In the genomic region with DNA sequence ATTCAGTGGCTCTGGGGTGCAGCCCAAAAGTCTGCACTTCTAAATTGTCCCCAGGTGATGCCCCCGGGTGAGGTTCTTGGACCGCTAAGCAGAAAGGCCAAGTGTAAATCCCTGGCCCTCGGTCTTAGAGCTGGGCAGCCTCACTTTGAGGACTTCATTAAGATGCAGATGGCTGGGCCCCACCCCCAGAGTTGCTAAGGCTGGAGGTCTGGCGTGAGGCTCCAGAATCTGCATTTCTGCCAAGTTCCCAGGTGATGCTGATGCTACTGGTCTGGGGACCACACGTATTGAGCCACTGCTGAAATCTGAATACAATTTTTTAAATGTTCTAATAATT, we compare ENCODE assay signal across 8 cellular contexts. TPM values are rescaled to one million over a fixed set of nuclear protein-coding genes. Genes with fewer than 3 reads are reported as not detected.
DNase-seq lines count a peak whose midpoint lies in the region; ATAC-seq and TF ChIP-seq lines count a peak whose summit lies in the region.

No MANE protein-coding gene starts in this region.

- peaks cover 39% of the 10 kb centered on the region for H3K4me1 Mint-ChIP-seq in HFFc6 (ENCODE audit: low read depth)

- ATAC-seq in GM21529 (IDR thresholded peaks at IDR 0.05; ENCODE audit: unreplicated experiment) = no peak

- peak overlapping the region; percentile 81 for H3K27ac ChIP-seq in VCaP

- no peak overlapping the region for H3K27ac Mint-ChIP-seq in HFFc6

- no peaks in the 10 kb centered on the region for H3K9me3 Mint-ChIP-seq in HFFc6

- peaks cover 6% of the 10 kb centered on the region; the same call in 1 of the 2 replicates for H3K27me3 Mint-ChIP-seq in HFFc6 (ENCODE audit: insufficient read depth)

- H3K4me3 Mint-ChIP-seq in HFFc6 = peak overlapping the region; percentile 88

- TF ChIP-seq CTCF in HFFc6 (IDR thresholded peaks at IDR 0.05) (no peak), VCaP (conservative IDR thresholded peaks at IDR 0.05) (no peak), foreskin fibroblast (IDR thresholded peaks at IDR 0.05; ENCODE audit: low read depth, low read length) (no peak)

- H3K36me3 Mint-ChIP-seq in HFFc6 (ENCODE audit: low read depth) = peaks cover 2% of the 10 kb centered on the region; the same call in 1 of the 2 replicates

- H3K4me3 ChIP-seq in foreskin fibroblast (ENCODE audit: low read depth in 1 of 2, low read length in 2 of 2) (peak overlapping the region; percentile 61), skeletal muscle cell (ENCODE audit: low read depth, low read length) (peak overlapping the region; percentile 55)

- DNase-seq in HFFc6 = no peak
- no peak for DNase-seq in foreskin fibroblast
- no peak for DNase-seq in skeletal muscle cell (ENCODE audit: low read depth)
- no peak for DNase-seq in effector CD8-positive, alpha-beta T cell (lab: John Stamatoyannopoulos, UW)
- DNase-seq in T1000 (lab: John Stamatoyannopoulos, UW) = no peak
- DNase-seq in NCI-H510A treated with DMSO at 0.1 percent for 48 hours (lab: John Stamatoyannopoulos, UW) = no peak

RNA-seq across cellular contexts. Expression of a gene that starts 0.7 kb away (rescaled TPM):
- total RNA-seq in HFFc6 (2021; fragmentation: NEBNext Ultra II Directional; extraction: Animal tissue kit (Norgen Biotek cat#: 25700)) = 10 to 100 TPM; 12.5 to 17.2 (median 15.7) TPM
